In the genomic region with DNA sequence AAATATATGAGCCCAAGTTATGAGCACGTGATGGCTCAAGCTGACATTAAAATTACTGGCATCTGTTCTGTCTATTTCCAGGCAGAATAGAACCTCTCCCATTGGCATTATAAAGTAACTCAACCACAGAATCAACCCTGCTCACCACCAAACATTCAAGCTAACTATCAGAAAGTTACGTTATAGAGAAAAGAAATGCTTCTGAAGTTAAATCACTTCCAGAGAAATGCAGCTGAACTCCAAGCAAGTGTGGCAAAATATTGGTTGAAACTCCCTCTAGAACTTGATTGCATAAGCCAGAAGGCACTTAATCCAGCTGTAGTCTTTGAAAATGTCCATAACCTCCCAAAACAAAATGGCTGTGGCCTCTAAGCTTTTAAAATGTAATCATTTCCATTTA, we compare ENCODE assay signal across 19 cellular contexts. TPM values are rescaled to one million over a fixed set of nuclear protein-coding genes. Genes with fewer than 3 reads are reported as not detected.
DNase-seq lines count a peak whose midpoint lies in the region; ATAC-seq, FAIRE-seq and TF ChIP-seq lines count a peak whose summit lies in the region.
"Had no signal": no experiment of that assay in that cellular context is flagged by ENCODE, and none has a peak within 500 bp of the region (broad histone marks: within the 10 kb centered on the region; RNA-seq: fewer than 3 reads in every experiment).

No MANE protein-coding gene starts in this region.

- H3K4me3 ChIP-seq in IMR-90 (ENCODE audit: insufficient read depth, low read depth, low read length) (no peak overlapping the region), fibroblast of villous mesenchyme (ENCODE audit: low read depth, low read length) (no peak overlapping the region), small intestine (ENCODE audit: low read depth in 1 of 2, low read length in 2 of 2) (no peak overlapping the region), mucosa of descending colon (no peak overlapping the region)
- H3K4me3 ChIP-seq: BLaER1 treated with 17β-estradiol and CSF1 and Interleukin-3, amounts not matched to agents 10 nM and 100 nM; MG63 had no signal

- FAIRE-seq in small intestine (lab: Jason Lieb, UNC) = no peak
- FAIRE-seq: H1, HepG2 had no signal

- H3K9me3 ChIP-seq in IMR-90 (ENCODE audit: control insufficient read depth, insufficient read depth, low read length) (no peaks in the 10 kb centered on the region), small intestine (ENCODE audit: control insufficient read depth, low read depth) (no peaks in the 10 kb centered on the region), mucosa of descending colon (no peaks in the 10 kb centered on the region)

- intact Hi-C loops in IMR-90 (cut with micrococcal nuclease) = no loop called here
- intact Hi-C loops in mucosa of descending colon (cut with DNase I, micrococcal nuclease) = no loop called here

- no peak overlapping the region for H2BK15ac ChIP-seq in IMR-90 (ENCODE audit: low read depth, low read length)

- H3K4me1 ChIP-seq in IMR-90 (ENCODE audit: control insufficient read depth, insufficient read depth, low read length) (peaks cover 10% of the 10 kb centered on the region), small intestine (ENCODE audit: control insufficient read depth in 2 of 2, insufficient read depth in 1 of 2, low read depth in 1 of 2, low read length in 1 of 2) (peaks cover 0 to 6% of the 10 kb centered on the region in 2 donors), mucosa of descending colon (ENCODE audit: low read depth) (peaks cover under 1% of the 10 kb centered on the region)

- no peaks in the 10 kb centered on the region for H3K27me3 Mint-ChIP-seq in chondrocyte (ENCODE audit: low read depth)

- H3K56ac ChIP-seq in IMR-90 (ENCODE audit: extremely low read depth, insufficient read depth, low read length) = no peak overlapping the region

- H3K4me2 ChIP-seq in IMR-90 (ENCODE audit: low read depth, low read length) = no peak overlapping the region
- H3K4me2 ChIP-seq: BLaER1 treated with 17β-estradiol and CSF1 and Interleukin-3, amounts not matched to agents 10 nM and 100 nM; KMS-11 had no signal

- dilution Hi-C loops in IMR-90 (cut with HindIII; ENCODE audit: low sequenced_read_pairs, unreplicated experiment) = no loop called here

- H4K8ac ChIP-seq in IMR-90 (ENCODE audit: low read depth in 2 of 2, low read length in 2 of 2) = no peak overlapping the region

- TF ChIP-seq CTCF in IMR-90 (conservative IDR thresholded peaks at IDR 0.05; ENCODE audit: low read depth, low read length) = no peak
- TF ChIP-seq CTCF in chondrocyte (IDR thresholded peaks at IDR 0.05) = no peak
- TF ChIP-seq CTCF in fibroblast of villous mesenchyme (IDR thresholded peaks at IDR 0.05; ENCODE audit: insufficient read depth, low read depth, low read length) = no peak
- TF ChIP-seq CTCF in mucosa of descending colon (IDR thresholded peaks at IDR 0.05) = no peak

- H3K23ac ChIP-seq in IMR-90 (ENCODE audit: low read depth, low read length) = no peak overlapping the region

- no TSS peak for BruUV-seq in IMR-90 (replicated peaks; lab: Mats Ljungman, UMichigan)

- TF ChIP-seq RAD21 in IMR-90 (IDR thresholded peaks at IDR 0.05; ENCODE audit: low read length) = no peak

- H2AK9ac ChIP-seq in IMR-90 (replicated peaks; ENCODE audit: low read depth, low read length, poor library complexity) = no peak overlapping the region

- no peak overlapping the region for H2AK5ac ChIP-seq in IMR-90 (ENCODE audit: low read depth, low read length)

- H3K18ac ChIP-seq in IMR-90 (ENCODE audit: low read depth, low read length) = no peak overlapping the region

- peaks cover 60% of the 10 kb centered on the region for H3K4me1 Mint-ChIP-seq in chondrocyte (ENCODE audit: low read depth)

- WGBS in IMR-90 (ENCODE audit: extremely low coverage in 2 of 2, insufficient read length in 1 of 2), 2 experiments = 100% methylated on average over 1 of the region's 2 CpGs; no CpG with 5 or more reads in 1 of the 2 experiments
- 67 to 76% (median 74%) methylated on average over 2 of the region's 2 CpGs for WGBS in small intestine, 3 donors

- CTCF ChIA-PET in IMR-90 (lab: Yijun Ruan, JAX) = no interaction called here

- H3K9ac ChIP-seq in IMR-90 (ENCODE audit: low read depth, low read length) = no peak overlapping the region
- H3K9ac ChIP-seq: BLaER1 treated with 17β-estradiol and CSF1 and Interleukin-3, amounts not matched to agents 10 nM and 100 nM; KMS-11 had no signal

- peaks cover 7% of the 10 kb centered on the region for H3K9me1 ChIP-seq in IMR-90 (ENCODE audit: insufficient read depth, low read length)

- H2BK20ac ChIP-seq in IMR-90 (ENCODE audit: low read depth, low read length) = no peak overlapping the region

- H2AFZ ChIP-seq in IMR-90 (replicated peaks; ENCODE audit: low read length, poor library complexity) = no peak overlapping the region

- H3K4me3 Mint-ChIP-seq in chondrocyte (ENCODE audit: unreplicated experiment) = no peak overlapping the region

- H3K27ac Mint-ChIP-seq in chondrocyte (ENCODE audit: unreplicated experiment) = peak overlapping the region; percentile 20

- H3K27ac ChIP-seq in IMR-90 (ENCODE audit: insufficient read depth, low read length) (no peak overlapping the region), small intestine (ENCODE audit: low read depth in 1 of 2, low read length in 1 of 2) (no peak overlapping the region)
- H3K27ac ChIP-seq: BLaER1 treated with 17β-estradiol and CSF1 and Interleukin-3, amounts not matched to agents 10 nM and 100 nM; KMS-11 had no signal

- H3K36me3 ChIP-seq in IMR-90 (ENCODE audit: control insufficient read depth, insufficient read depth, low read length) (peaks cover 2% of the 10 kb centered on the region; the same call in 1 of the 2 replicates), small intestine (ENCODE audit: control insufficient read depth in 2 of 2, insufficient read depth in 2 of 2, low read length in 2 of 2) (no peaks in the 10 kb centered on the region), mucosa of descending colon (ENCODE audit: low read depth) (no peaks in the 10 kb centered on the region)
- H3K36me3 ChIP-seq: MG63 had no signal

- no peaks in the 10 kb centered on the region for H3K9me3 Mint-ChIP-seq in chondrocyte (ENCODE audit: low read depth)

- peaks cover 44% of the 10 kb centered on the region for H3K36me3 Mint-ChIP-seq in chondrocyte (ENCODE audit: low read depth)

- no peak overlapping the region for H4K5ac ChIP-seq in IMR-90 (ENCODE audit: low read depth, low read length)

- H3K14ac ChIP-seq in IMR-90 (replicated peaks; ENCODE audit: low read depth, low read length) = no peak overlapping the region

- H3K27me3 ChIP-seq in IMR-90 (ENCODE audit: control insufficient read depth, insufficient read depth, low read length) (no peaks in the 10 kb centered on the region), small intestine (ENCODE audit: control insufficient read depth in 2 of 2, insufficient read depth in 2 of 2, low read length in 2 of 2) (no peaks in the 10 kb centered on the region)
- H3K27me3 ChIP-seq: BLaER1 treated with 17β-estradiol and CSF1 and Interleukin-3, amounts not matched to agents 10 nM and 100 nM; MG63 had no signal

- H2BK5ac ChIP-seq in IMR-90 (ENCODE audit: low read depth, low read length, poor library complexity, severe bottlenecking) = no peak overlapping the region

- H3K4ac ChIP-seq in IMR-90 (ENCODE audit: low read depth, low read length) = no peak overlapping the region

- H3K79me1 ChIP-seq in IMR-90 (ENCODE audit: low read depth in 1 of 2, low read length in 2 of 2) = no peaks in the 10 kb centered on the region

- no peak overlapping the region for H2BK120ac ChIP-seq in IMR-90 (ENCODE audit: low read depth, low read length)

- DNase-seq in IMR-90 (peak; percentile 56), chondrocyte (ENCODE audit: low spot score) (no peak), fibroblast of villous mesenchyme (ENCODE audit: low read depth) (peak; percentile 59), stromal cell of bone marrow (ENCODE audit: low read depth) (peak; percentile 82), small intestine (no peak), Kasumi-1 (lab: John Stamatoyannopoulos, UW) (no peak), C1 segment of cervical spinal cord (lab: John Stamatoyannopoulos, UW) (no peak), mucosa of descending colon (no peak)
- DNase-seq: DND-41, MG63, NCI-H1092, NCI-H2081 treated with DMSO at 0.1 percent for 48 hours, NCI-H524 had no signal

- ATAC-seq in IMR-90 (ENCODE audit: low read depth) = no peak
- no peak for ATAC-seq in mucosa of descending colon
- ATAC-seq: HepG2 had no signal

- POLR2A ChIA-PET in IMR-90 (lab: Charles Lee; ENCODE audit: unreplicated experiment) = no interaction called here

- TF ChIP-seq POLR2A in IMR-90 (IDR thresholded peaks at IDR 0.05; ENCODE audit: low read depth, low read length) = no peak

- H4K20me1 ChIP-seq in IMR-90 (ENCODE audit: insufficient read depth, low read length) = no peaks in the 10 kb centered on the region
- H4K20me1 ChIP-seq: BLaER1 treated with 17β-estradiol and CSF1 and Interleukin-3, amounts not matched to agents 10 nM and 100 nM had no signal

- H4K91ac ChIP-seq in IMR-90 (ENCODE audit: insufficient read depth, low read depth, low read length) = no peak overlapping the region

- in situ Hi-C loops in IMR-90 (cut with MboI; ENCODE audit: low sequenced_read_pairs) = no loop called here

TF ChIP-seq in IMR-90, 13 proteins besides CTCF, POLR2A, EP300 and RAD21:
- TF ChIP-seq FOS (IDR thresholded peaks at IDR 0.05; ENCODE audit: low read depth, low read length) (no peak), CEBPB (IDR thresholded peaks at IDR 0.05; ENCODE audit: low read depth, low read length) (no peak), CHD1 (IDR thresholded peaks at IDR 0.05; ENCODE audit: low read depth, low read length) (no peak), MAFK (IDR thresholded peaks at IDR 0.05; ENCODE audit: low read depth, low read length) (no peak), MAZ (IDR thresholded peaks at IDR 0.05; ENCODE audit: borderline replicate concordance, low read depth, low read length) (no peak)
- TF ChIP-seq, protein P1, sequence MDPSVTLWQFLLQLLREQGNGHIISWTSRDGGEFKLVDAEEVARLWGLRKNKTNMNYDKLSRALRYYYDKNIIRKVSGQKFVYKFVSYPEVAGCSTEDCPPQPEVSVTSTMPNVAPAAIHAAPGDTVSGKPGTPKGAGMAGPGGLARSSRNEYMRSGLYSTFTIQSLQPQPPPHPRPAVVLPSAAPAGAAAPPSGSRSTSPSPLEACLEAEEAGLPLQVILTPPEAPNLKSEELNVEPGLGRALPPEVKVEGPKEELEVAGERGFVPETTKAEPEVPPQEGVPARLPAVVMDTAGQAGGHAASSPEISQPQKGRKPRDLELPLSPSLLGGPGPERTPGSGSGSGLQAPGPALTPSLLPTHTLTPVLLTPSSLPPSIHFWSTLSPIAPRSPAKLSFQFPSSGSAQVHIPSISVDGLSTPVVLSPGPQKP (IDR thresholded peaks at IDR 0.05; ENCODE audit: borderline replicate concordance, low read depth, low read length) = no peak
TF ChIP-seq in IMR-90: peak in this region for 0.

RNA-seq across cellular contexts. Expression of a gene that starts 36.2 kb away (rescaled TPM):
- total RNA-seq in IMR-90 (2012; rRNA removed) (not detected in 2 replicates), chondrocyte (0.27 TPM in 1 of 3 replicates, not detected in the others), fibroblast of villous mesenchyme (not detected in 2 replicates), mucosa of descending colon (not detected)
- polyA plus RNA-seq in IMR-90 (2012; rRNA removed) (not detected in 2 replicates), small intestine (not detected)
- polyA plus RNA-seq in IMR-90 (2012; cell fraction: cytosol; rRNA removed) = not detected in 2 replicates
- not detected in 2 replicates for polyA plus RNA-seq in IMR-90 (2012; cell fraction: nucleus; rRNA removed; ENCODE audit: low replicate concordance)
- total RNA-seq: H1, HepG2, SK-MEL-5 had no signal
- polyA plus RNA-seq: AG04450, H1, HepG2 had no signal

Comparison
In these comparisons a context has a peak if more than half of its experiments do, and no peak if none do; other contexts are left out.
1. DNase-seq: peak in IMR-90 (single experiment), fibroblast of villous mesenchyme (single experiment) and stromal cell of bone marrow (single experiment); none in chondrocyte (single experiment), small intestine (single experiment), Kasumi-1 (0 of 2), C1 segment of cervical spinal cord (0 of 14) and mucosa of descending colon (0 of 3).